Comparison of ENCODE assay signal across 8 cellular contexts in genomic region chr6:34425498-34426410, GRCh38. TPM values are rescaled to one million over a fixed set of nuclear protein-coding genes. Genes with fewer than 3 reads are reported as not detected.
DNase-seq lines count a peak whose midpoint lies in the region; TF ChIP-seq lines count a peak whose summit lies in the region.

RPS10 (minus strand) TSS chr6:34426069; CDS start chr6:34425221, 848 bp downstream.

- H3K36me3 ChIP-seq in SK-N-MC (ENCODE audit: insufficient read depth, low read length): peaks cover 46% of the 10 kb centered on the region
- H3K36me3 ChIP-seq in neuron (ENCODE audit: insufficient read depth, low read length): peaks cover 36% of the 10 kb centered on the region

- peaks cover 1% of the 10 kb centered on the region for H3K9me3 Mint-ChIP-seq in activated naive CD4-positive, alpha-beta T cell treated with anti-CD3 and anti-CD28 coated beads for 36 hours

- no peaks in the 10 kb centered on the region for H3K27me3 ChIP-seq in neuron (ENCODE audit: insufficient read depth, low read length)

- H3K4me3 Mint-ChIP-seq in activated naive CD4-positive, alpha-beta T cell treated with anti-CD3 and anti-CD28 coated beads for 36 hours: peak within 1 kb of the TSS; percentile 98

- H3K4me3 ChIP-seq in SK-N-MC: peak within 1 kb of the TSS; percentile 96
- H3K4me3 ChIP-seq in neuron (ENCODE audit: low read length): peak within 1 kb of the TSS; percentile 95

- CTCF ChIA-PET in HEK293T (lab: Yijun Ruan, JAX): interaction anchor here (0.6 to 1.5 kb wide), 4 partner anchors 11 to 34 kb away, joined by 3 to 6 read pairs (median 4); no protein-coding TSS in a partner anchor
- CTCF ChIA-PET in activated naive CD4-positive, alpha-beta T cell treated with anti-CD3 and anti-CD28 coated beads for 36 hours (lab: Charles Lee): interaction anchor here (0.6 to 1.0 kb wide), 4 partner anchors 10 to 187 kb away, joined by 3 to 15 read pairs (median 3); partner anchors contain the start of gene SMIM29

- peak within 1 kb of the TSS; percentile 98 for H3K27ac Mint-ChIP-seq in activated naive CD4-positive, alpha-beta T cell treated with anti-CD3 and anti-CD28 coated beads for 36 hours

- POLR2A ChIA-PET in HEK293T (lab: Yijun Ruan, JAX): interaction anchor here (0.6 to 4.1 kb wide), 26 partner anchors 9 to 464 kb away, joined by 3 to 33 read pairs (median 3); partner anchors contain the start of genes ANKS1A and SMIM29

- no peaks in the 10 kb centered on the region for H3K27me3 Mint-ChIP-seq in activated naive CD4-positive, alpha-beta T cell treated with anti-CD3 and anti-CD28 coated beads for 36 hours (ENCODE audit: low read depth)

- peaks cover 14% of the 10 kb centered on the region for H3K4me1 ChIP-seq in neuron (ENCODE audit: insufficient read depth, low read length)

- DNase-seq in ELR (ENCODE audit: low read depth): peak; percentile 95
- peak; percentile 97 for DNase-seq in HEK293T (ENCODE audit: extremely low spot score)
- peak; percentile 87 for DNase-seq in NCI-H1048 (lab: John Stamatoyannopoulos, UW)
- peak; percentile 52 for DNase-seq in SK-N-MC (ENCODE audit: low read depth, low spot score)
- DNase-seq in activated naive CD4-positive, alpha-beta T cell treated with anti-CD3 and anti-CD28 coated beads for 36 hours: peak; percentile 93
- peak; percentile 80 for DNase-seq in foreskin melanocyte
- peak; percentile 80 for DNase-seq in stromal cell of bone marrow (ENCODE audit: low read depth)

- H3K27ac ChIP-seq in SK-N-MC: peak within 1 kb of the TSS; percentile 94

- intact Hi-C loops in activated naive CD4-positive, alpha-beta T cell treated with anti-CD3 and anti-CD28 coated beads for 36 hours (cut with micrococcal nuclease): loop anchor here (1.0 kb wide), 2 partner anchors 33 to 332 kb away; partner anchors contain the start of genes NUDT3 and SNRPC

- H3K4me1 Mint-ChIP-seq in activated naive CD4-positive, alpha-beta T cell treated with anti-CD3 and anti-CD28 coated beads for 36 hours (ENCODE audit: low read depth): peaks cover 38% of the 10 kb centered on the region

- H3K9ac ChIP-seq in SK-N-MC (ENCODE audit: insufficient read length): peak within 1 kb of the TSS; percentile 98

- peaks cover 45% of the 10 kb centered on the region for H3K36me3 Mint-ChIP-seq in activated naive CD4-positive, alpha-beta T cell treated with anti-CD3 and anti-CD28 coated beads for 36 hours (ENCODE audit: low read depth)

- H3K9me3 ChIP-seq in SK-N-MC (ENCODE audit: low read depth, low read length) (no peaks in the 10 kb centered on the region), neuron (ENCODE audit: low read length) (no peaks in the 10 kb centered on the region)

- peak within 1 kb of the TSS; percentile 96 for H2AFZ ChIP-seq in neuron (ENCODE audit: low read depth, low read length)

TF ChIP-seq in HEK293T, 16 proteins besides CTCF, POLR2A, EP300 and RAD21:
- no peak for TF ChIP-seq PKNOX1 (IDR thresholded peaks at IDR 0.05)
- TF ChIP-seq SUZ12 (IDR thresholded peaks at IDR 0.05): no peak
- peak; percentile 46 for TF ChIP-seq L3MBTL2 (conservative IDR thresholded peaks at IDR 0.05)
- no peak for TF ChIP-seq CTBP1 (IDR thresholded peaks at IDR 0.05; ENCODE audit: borderline replicate concordance)
- no peak for TF ChIP-seq SP1 (IDR thresholded peaks at IDR 0.05)
- no peak for TF ChIP-seq FOXM1 (IDR thresholded peaks at IDR 0.05; ENCODE audit: borderline replicate concordance)
- peak; percentile 89 for TF ChIP-seq ELF4 (IDR thresholded peaks at IDR 0.05)
- TF ChIP-seq HDGF (IDR thresholded peaks at IDR 0.05; ENCODE audit: borderline replicate concordance): no peak
- TF ChIP-seq FOXA1 (IDR thresholded peaks at IDR 0.05): no peak
- TF ChIP-seq TARDBP (IDR thresholded peaks at IDR 0.05): no peak
- TF ChIP-seq ARNT (IDR thresholded peaks at IDR 0.05): peak; percentile 73; the same call in 1 of the 2 replicates
- TF ChIP-seq ZNF384 (IDR thresholded peaks at IDR 0.05): no peak
- no peak for TF ChIP-seq BHLHE40 (IDR thresholded peaks at IDR 0.05; ENCODE audit: borderline replicate concordance)
- TF ChIP-seq FOXK2 (IDR thresholded peaks at IDR 0.05): no peak
- no peak for TF ChIP-seq LEF1 (IDR thresholded peaks at IDR 0.05; ENCODE audit: borderline replicate concordance)
- peak; percentile 54; the same call in 1 of the 2 replicates for TF ChIP-seq NFRKB (IDR thresholded peaks at IDR 0.05)

RNA-seq across cellular contexts. Expression of gene RPS10, which starts in this region (rescaled TPM):
- 1,000 to 10,000 TPM; 2,718 to 2,727 TPM for total RNA-seq in activated naive CD4-positive, alpha-beta T cell treated with anti-CD3 and anti-CD28 coated beads for 36 hours

Comparison
In these comparisons a context has a peak if more than half of its experiments do, and no peak if none do; other contexts are left out.
1. Peak in every context shown above with its lines: DNase-seq, H3K4me3 ChIP-seq and H3K27ac ChIP-seq.